In the genomic region with DNA sequence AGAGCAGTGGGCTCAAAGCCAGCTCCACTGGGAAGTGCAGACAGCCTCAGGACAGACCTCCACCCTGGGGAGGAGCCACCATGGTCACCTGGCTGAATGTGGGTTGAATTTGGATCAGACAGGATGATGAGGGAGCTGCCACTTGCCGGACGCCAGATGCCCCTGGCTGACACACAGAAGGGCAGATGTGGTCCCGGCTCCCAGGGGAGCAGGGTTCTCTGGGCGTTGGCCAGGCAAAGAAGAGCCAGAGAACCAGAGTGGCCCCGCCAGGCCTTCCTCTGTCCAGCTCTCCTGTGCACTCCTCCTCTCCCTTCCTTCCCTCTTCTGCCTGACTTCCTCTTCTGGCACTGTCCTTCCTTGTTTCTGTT, we compare ENCODE assay signal across 4 cellular contexts. TPM values are rescaled to one million over a fixed set of nuclear protein-coding genes. Genes with fewer than 3 reads are reported as not detected.
"Had no signal": no experiment of that assay in that cellular context is flagged by ENCODE, and none has a peak within 500 bp of the region (broad histone marks: within the 10 kb centered on the region; RNA-seq: fewer than 3 reads in every experiment).

No MANE protein-coding gene starts in this region.

RNA-seq across cellular contexts. Expression of gene IQSEC3, which starts 20.6 kb away (rescaled TPM):
- total RNA-seq: chondrocyte, endothelial cell of umbilical vein, myocyte, pulmonary artery endothelial cell had no signal
- polyA plus RNA-seq: endothelial cell of umbilical vein had no signal
